Comparison of ENCODE assay signal across 12 cellular contexts in the genomic region with DNA sequence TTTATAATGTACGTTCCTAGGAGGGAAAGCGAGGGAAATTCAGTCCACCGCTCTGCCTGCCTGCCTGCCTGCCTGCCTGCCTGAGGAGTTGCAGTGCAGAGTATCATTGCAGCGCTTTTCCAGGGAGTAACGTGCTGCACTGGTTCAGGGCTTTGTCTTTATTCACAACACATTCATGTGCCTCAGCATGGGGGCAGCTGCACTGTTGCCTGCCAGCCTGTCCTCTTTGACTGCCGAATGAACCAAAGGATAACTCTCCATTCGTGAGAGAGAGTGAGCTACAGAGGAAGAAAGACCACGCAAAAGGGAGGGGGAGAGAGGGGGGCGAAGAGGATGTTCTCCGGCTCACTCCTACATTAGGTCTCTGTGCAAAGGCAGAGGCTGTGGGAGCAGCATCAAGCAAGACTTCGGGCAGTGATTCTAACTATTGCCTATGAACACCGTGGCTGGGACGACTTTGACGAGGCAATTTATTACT.
DNase-seq lines count a peak whose midpoint lies in the region; TF ChIP-seq lines count a peak whose summit lies in the region.
"Had no signal": no experiment of that assay in that cellular context is flagged by ENCODE, and none has a peak within 500 bp of the region (broad histone marks: within the 10 kb centered on the region; RNA-seq: fewer than 3 reads in every experiment).

No MANE protein-coding gene starts in this region.

- no peaks in the 10 kb centered on the region; the same call in 1 of the 2 replicates for H3K4me1 ChIP-seq in ES-I3 (ENCODE audit: insufficient read depth, low read length)
- H3K4me1 ChIP-seq in SJCRH30 = no peaks in the 10 kb centered on the region
- H3K4me1 ChIP-seq: Peyer's patch had no signal

- peak overlapping the region; percentile 55; the same call in 1 of the 2 replicates for H3K9ac ChIP-seq in ES-I3 (ENCODE audit: low read depth, low read length)

- H3K4me3 ChIP-seq in fibroblast of the aortic adventitia (ENCODE audit: low read depth, low read length) = peak overlapping the region; percentile 67
- H3K4me3 ChIP-seq in SJCRH30 = no peak overlapping the region
- H3K4me3 ChIP-seq: Peyer's patch had no signal

- no peak for TF ChIP-seq CTCF in fibroblast of the aortic adventitia (IDR thresholded peaks at IDR 0.05; ENCODE audit: insufficient read depth, low read length)
- TF ChIP-seq CTCF in nephron (IDR thresholded peaks at IDR 0.05; ENCODE audit: unreplicated experiment in 3 of 3) = no peak

- in situ Hi-C loops in SK-MEL-5 (cut with HindIII; ENCODE audit: low pct_unique_long_range_greater_than_20kb, low sequenced_read_pairs) = no loop called here

- H3K9me3 ChIP-seq in ES-I3 (ENCODE audit: control insufficient read depth, insufficient read depth, low read length) = no peaks in the 10 kb centered on the region
- no peaks in the 10 kb centered on the region for H3K9me3 ChIP-seq in SJCRH30 (replicated peaks)
- H3K9me3 ChIP-seq: Peyer's patch, sigmoid colon had no signal

- peaks cover 7% of the 10 kb centered on the region for H3K9me3 Mint-ChIP-seq in nephron

- H3K4me1 Mint-ChIP-seq in nephron = peaks cover 7% of the 10 kb centered on the region

- H3K27me3 ChIP-seq in SJCRH30 = no peaks in the 10 kb centered on the region
- H3K27me3 ChIP-seq: Peyer's patch, sigmoid colon had no signal

- no peaks in the 10 kb centered on the region for H3K36me3 ChIP-seq in ES-I3 (ENCODE audit: insufficient read depth, low read length)
- H3K36me3 ChIP-seq in SJCRH30 = no peaks in the 10 kb centered on the region
- H3K36me3 ChIP-seq: Peyer's patch, sigmoid colon had no signal

- H3K4me3 Mint-ChIP-seq in nephron = peak overlapping the region; percentile 82 to 85 (median 83)

- H3K27ac Mint-ChIP-seq in nephron = peak overlapping the region in 2 of 3 experiments; percentile 16 to 18

- no peak overlapping the region for H3K27ac ChIP-seq in SJCRH30
- H3K27ac ChIP-seq: Peyer's patch, sigmoid colon, VCaP had no signal

- DNase-seq in SK-MEL-5 (ENCODE audit: low read depth, low spot score) (peak; percentile 1), fibroblast of the aortic adventitia (ENCODE audit: low read depth) (peak; percentile 58), DMS79 treated with DMSO at 0.1 percent for 48 hours (lab: John Stamatoyannopoulos, UW) (no peak), AG20443 (ENCODE audit: low spot score) (no peak), SJCRH30 (no peak)
- no peak for DNase-seq in activated CD4-positive, alpha-beta T cell treated with anti-CD3 and anti-CD28 coated beads, Interleukin-2, amount 50 U/mL, for 1 hour
- DNase-seq: NCI-H1417 treated with DMSO at 0.1 percent for 48 hours, Peyer's patch, sigmoid colon had no signal

- H3K36me3 Mint-ChIP-seq in nephron (ENCODE audit: low read depth) = no peaks in the 10 kb centered on the region

- peaks cover 7% of the 10 kb centered on the region for H3K27me3 Mint-ChIP-seq in nephron (ENCODE audit: low read depth)

Comparison
In these comparisons a context has a peak if more than half of its experiments do, and no peak if none do; other contexts are left out.
1. DNase-seq: peak in SK-MEL-5 (single experiment) and fibroblast of the aortic adventitia (single experiment); none in DMS79 treated with DMSO at 0.1 percent for 48 hours (single experiment), AG20443 (single experiment), activated CD4-positive, alpha-beta T cell treated with anti-CD3 and anti-CD28 coated beads, Interleukin-2, amount 50 U/mL, for 1 hour (single experiment) and SJCRH30 (0 of 2).